In the genomic region with DNA sequence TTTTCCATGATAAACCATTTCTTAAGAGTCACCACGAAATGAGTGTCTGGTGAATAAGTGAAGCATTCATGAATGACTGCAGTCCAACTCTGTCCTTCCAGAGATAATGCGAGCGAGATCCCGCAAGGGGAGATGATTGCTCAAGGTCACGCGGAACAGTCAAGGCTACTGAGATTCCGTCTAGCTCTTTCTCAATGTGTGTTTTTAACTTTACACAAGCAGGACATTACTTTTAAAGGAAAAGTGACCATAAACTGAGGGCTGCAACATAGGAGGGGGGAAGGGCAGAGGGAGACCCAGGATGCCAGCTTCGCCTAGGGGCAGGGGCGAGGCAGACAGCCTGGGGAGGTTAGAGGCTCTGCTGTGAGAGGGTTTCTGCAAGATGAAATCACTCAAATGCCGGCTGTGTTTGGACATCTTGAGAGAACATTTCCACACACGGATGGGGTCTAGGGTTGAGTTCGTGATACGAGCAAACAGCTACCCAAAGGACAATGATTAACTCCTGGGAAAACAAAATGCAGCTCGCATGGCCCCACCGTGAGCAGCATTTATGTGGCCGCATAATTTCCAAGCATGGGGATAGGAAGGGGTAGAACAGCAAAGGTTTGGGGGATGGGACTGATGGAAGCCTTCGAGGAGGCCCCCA, we compare ENCODE assay signal across 23 cellular contexts. TPM values are rescaled to one million over a fixed set of nuclear protein-coding genes. Genes with fewer than 3 reads are reported as not detected.
DNase-seq lines count a peak whose midpoint lies in the region; ATAC-seq and TF ChIP-seq lines count a peak whose summit lies in the region.
"Had no signal": no experiment of that assay in that cellular context is flagged by ENCODE, and none has a peak within 500 bp of the region (broad histone marks: within the 10 kb centered on the region; RNA-seq: fewer than 3 reads in every experiment).

No MANE protein-coding gene starts in this region.

- no peaks in the 10 kb centered on the region for H3K79me2 ChIP-seq in hepatocyte

- no peak overlapping the region for H4K8ac ChIP-seq in mesenchymal stem cell (ENCODE audit: low read length)

- TF ChIP-seq CTCF in hepatocyte (IDR thresholded peaks at IDR 0.05; ENCODE audit: poor library complexity), result no peak
- no peak for TF ChIP-seq CTCF in WERI-Rb-1 (IDR thresholded peaks at IDR 0.05; ENCODE audit: low read depth, low read length)

- H3K23ac ChIP-seq in mesenchymal stem cell (ENCODE audit: low read length in 2 of 2), result no peak overlapping the region

- no peaks in the 10 kb centered on the region for H3K79me1 ChIP-seq in mesenchymal stem cell (replicated peaks; ENCODE audit: low read length, poor library complexity, severe bottlenecking)

- H2AFZ ChIP-seq in hepatocyte (no peak overlapping the region), mesenchymal stem cell (ENCODE audit: low read depth, low read length) (no peak overlapping the region)
- H2AFZ ChIP-seq: GM23338 had no signal

- H3K9me3 ChIP-seq in hepatocyte (ENCODE audit: low read depth) (no peaks in the 10 kb centered on the region), mesenchymal stem cell (ENCODE audit: control insufficient read depth, low read length) (no peaks in the 10 kb centered on the region), WERI-Rb-1 (ENCODE audit: severe bottlenecking) (no peaks in the 10 kb centered on the region)
- H3K9me3 ChIP-seq: SJCRH30 had no signal

- no peak overlapping the region for H3K14ac ChIP-seq in mesenchymal stem cell (ENCODE audit: low read length in 2 of 2)

- POLR2A ChIA-PET in naive thymus-derived CD8-positive, alpha-beta T cell (lab: Charles Lee), result interaction anchor here (0.6 kb wide), 1 partner anchor 11 kb away, joined by 3 read pairs; no protein-coding TSS in a partner anchor

- H3K27ac Mint-ChIP-seq in effector memory CD8-positive, alpha-beta T cell, result no peak overlapping the region
- H3K27ac Mint-ChIP-seq in naive thymus-derived CD8-positive, alpha-beta T cell, result no peak overlapping the region
- H3K27ac Mint-ChIP-seq: CD4-positive, alpha-beta memory T cell; GM23338 had no signal

- H3K4me3 ChIP-seq in hepatocyte (no peak overlapping the region), mesenchymal stem cell (ENCODE audit: insufficient read depth in 1 of 2, low read depth in 1 of 2, low read length in 2 of 2) (no peak overlapping the region), WERI-Rb-1 (ENCODE audit: low read depth, low read length) (no peak overlapping the region)
- H3K4me3 ChIP-seq: GM23338, SJCRH30 had no signal

- H3K36me3 ChIP-seq in hepatocyte (replicated peaks; ENCODE audit: insufficient read depth, low read depth) (no peaks in the 10 kb centered on the region), mesenchymal stem cell (ENCODE audit: control insufficient read depth in 1 of 2, insufficient read depth in 2 of 2, low read depth in 1 of 2, low read length in 2 of 2) (no peaks in the 10 kb centered on the region), WERI-Rb-1 (no peaks in the 10 kb centered on the region)
- H3K36me3 ChIP-seq: SJCRH30 had no signal

- no peak overlapping the region for H2BK15ac ChIP-seq in mesenchymal stem cell (ENCODE audit: low read depth, poor library complexity, severe bottlenecking)

- 61% methylated on average over 17 of the region's 17 CpGs for WGBS in hepatocyte (ENCODE audit: low lambda C conversion rate, missing lambda C conversion rate)
- 82% methylated on average over 12 of the region's 17 CpGs for WGBS in mesenchymal stem cell

- no peak overlapping the region for H2BK5ac ChIP-seq in mesenchymal stem cell (ENCODE audit: low read depth, low read length, poor library complexity, severe bottlenecking)

- H2BK120ac ChIP-seq in mesenchymal stem cell (ENCODE audit: low read depth, low read length), result no peak overlapping the region

- H3K4me1 Mint-ChIP-seq in effector memory CD8-positive, alpha-beta T cell (ENCODE audit: low read depth in 2 of 2), result no peaks in the 10 kb centered on the region
- no peaks in the 10 kb centered on the region for H3K4me1 Mint-ChIP-seq in naive thymus-derived CD8-positive, alpha-beta T cell
- H3K4me1 Mint-ChIP-seq: CD4-positive, alpha-beta memory T cell had no signal

- H3K9me2 ChIP-seq in hepatocyte (replicated peaks; ENCODE audit: insufficient read depth), result no peaks in the 10 kb centered on the region

- intact Hi-C loops in cardiac septum (cut with DNase I), result no loop called here

- H3K27me3 Mint-ChIP-seq in effector memory CD8-positive, alpha-beta T cell, result peaks cover 21 to 25% of the 10 kb centered on the region in 2 donors
- H3K27me3 Mint-ChIP-seq in naive thymus-derived CD8-positive, alpha-beta T cell, result no peaks in the 10 kb centered on the region

- H3K4me1 ChIP-seq in hepatocyte (ENCODE audit: insufficient read depth), result peaks cover 5% of the 10 kb centered on the region
- peaks cover 23% of the 10 kb centered on the region for H3K4me1 ChIP-seq in mesenchymal stem cell (ENCODE audit: control insufficient read depth, insufficient read depth, low read depth, low read length)

- peak; percentile 77 for DNase-seq in HuH-7 (ENCODE audit: low spot score)
- no peak for DNase-seq in hepatocyte (ENCODE audit: low spot score)
- no peak for DNase-seq in mesenchymal stem cell
- DNase-seq in cardiac septum (ENCODE audit: low spot score), result no peak
- no peak for DNase-seq in effector memory CD8-positive, alpha-beta T cell
- no peak for DNase-seq in WERI-Rb-1
- DNase-seq in naive thymus-derived CD8-positive, alpha-beta T cell, result no peak
- DNase-seq: Calu3; CD4-positive, alpha-beta memory T cell; DMS153; HCEC 1CT; Kasumi-1; NCI-H1694 treated with DMSO at 0.1 percent for 48 hours; NCI-H2081 treated with DMSO at 0.1 percent for 48 hours; NCI-H2171 treated with DMSO at 0.1 percent for 48 hours; NCI-H446 treated with DMSO at 0.1 percent for 48 hours; NCI-H526 treated with DMSO at 0.1 percent for 48 hours; OCI-M1; SJCRH30 had no signal

- no peak for ATAC-seq in effector memory CD8-positive, alpha-beta T cell (replicated peaks)
- no peak for ATAC-seq in naive thymus-derived CD8-positive, alpha-beta T cell
- ATAC-seq: GM23338 had no signal

- H3K27ac ChIP-seq in hepatocyte (peak overlapping the region; percentile 52), mesenchymal stem cell (ENCODE audit: low read length, poor library complexity, severe bottlenecking) (peak overlapping the region; percentile 80), WERI-Rb-1 (no peak overlapping the region)
- H3K27ac ChIP-seq: SJCRH30 had no signal

- no peak overlapping the region for H2BK12ac ChIP-seq in mesenchymal stem cell (ENCODE audit: low read length in 2 of 2)

- H3K9me3 Mint-ChIP-seq in effector memory CD8-positive, alpha-beta T cell, result no peaks in the 10 kb centered on the region
- H3K9me3 Mint-ChIP-seq in naive thymus-derived CD8-positive, alpha-beta T cell, result peaks cover 0 to 3% (median 0%) of the 10 kb centered on the region in 9 donors
- H3K9me3 Mint-ChIP-seq: CD4-positive, alpha-beta memory T cell; GM23338 had no signal

- H3K4me2 ChIP-seq in hepatocyte (peak overlapping the region; percentile 41), mesenchymal stem cell (ENCODE audit: low read length, poor library complexity, severe bottlenecking) (peak overlapping the region; percentile 16)
- H3K4me2 ChIP-seq: GM23338 had no signal

- H3K27me3 ChIP-seq in hepatocyte (no peaks in the 10 kb centered on the region), mesenchymal stem cell (ENCODE audit: control insufficient read depth in 1 of 2, insufficient read depth in 1 of 2, low read length in 2 of 2) (peaks cover 0 to 72% of the 10 kb centered on the region in 2 experiments), WERI-Rb-1 (ENCODE audit: insufficient read depth, low read depth, severe bottlenecking) (peaks cover 28% of the 10 kb centered on the region)
- H3K27me3 ChIP-seq: SJCRH30 had no signal

- no peak overlapping the region for H3K9ac ChIP-seq in mesenchymal stem cell (ENCODE audit: low read length)

- H2AK5ac ChIP-seq in mesenchymal stem cell (ENCODE audit: low read length, severe bottlenecking), result no peak overlapping the region

- no peak overlapping the region for H4K91ac ChIP-seq in mesenchymal stem cell (ENCODE audit: low read length)

- no peaks in the 10 kb centered on the region for H4K20me1 ChIP-seq in hepatocyte (ENCODE audit: insufficient read depth, poor library complexity, severe bottlenecking)

- no peak overlapping the region for H3K4me3 Mint-ChIP-seq in effector memory CD8-positive, alpha-beta T cell
- H3K4me3 Mint-ChIP-seq in naive thymus-derived CD8-positive, alpha-beta T cell, result no peak overlapping the region
- H3K4me3 Mint-ChIP-seq: CD4-positive, alpha-beta memory T cell; GM23338 had no signal

- H3K18ac ChIP-seq in mesenchymal stem cell (ENCODE audit: low read depth in 1 of 2, low read length in 2 of 2), result no peak overlapping the region

- H3K36me3 Mint-ChIP-seq in effector memory CD8-positive, alpha-beta T cell (ENCODE audit: insufficient read depth), result no peaks in the 10 kb centered on the region
- H3K36me3 Mint-ChIP-seq in naive thymus-derived CD8-positive, alpha-beta T cell, result no peaks in the 10 kb centered on the region
- H3K36me3 Mint-ChIP-seq: CD4-positive, alpha-beta memory T cell had no signal

- no peak overlapping the region for H3K4ac ChIP-seq in mesenchymal stem cell (ENCODE audit: low read depth in 1 of 2, low read length in 2 of 2)

RNA-seq across cellular contexts. Expression of a gene that starts 23.8 kb away (rescaled TPM):
- total RNA-seq in hepatocyte (21.6 and 28.3 TPM in 2 replicates), cardiac septum (23.3 TPM)
- polyA plus RNA-seq in hepatocyte, result 26.7 and 31.3 TPM in 2 replicates
- polyA plus RNA-seq in mesenchymal stem cell (2013, experiment 1 of 2), result 24.5 TPM
- 26.2 TPM for polyA plus RNA-seq in mesenchymal stem cell (2013, experiment 2 of 2)
- 10 to 100 TPM; 25.3 to 27.3 TPM for total RNA-seq in naive thymus-derived CD8-positive, alpha-beta T cell
- polyA plus RNA-seq in naive thymus-derived CD8-positive, alpha-beta T cell, result 10 to 100 TPM; 28.7 to 37.6 (median 33.8) TPM

RNA-seq across cellular contexts. Expression of a gene that starts 24.2 kb away (rescaled TPM):
- total RNA-seq in hepatocyte (86.2 and 87.3 TPM in 2 replicates), cardiac septum (not detected)
- 48.2 and 75.5 TPM in 2 replicates for polyA plus RNA-seq in hepatocyte
- 0.03 TPM for polyA plus RNA-seq in mesenchymal stem cell (2013, experiment 1 of 2)
- 0.01 TPM for polyA plus RNA-seq in mesenchymal stem cell (2013, experiment 2 of 2)
- not detected for total RNA-seq in naive thymus-derived CD8-positive, alpha-beta T cell
- polyA plus RNA-seq in naive thymus-derived CD8-positive, alpha-beta T cell, result not detected
- total RNA-seq: CD4-positive, alpha-beta memory T cell; HT1080; MCF 10A had no signal
- polyA plus RNA-seq: CD4-positive, alpha-beta memory T cell had no signal

RNA-seq across cellular contexts. Expression of a gene that starts 50.8 kb away (rescaled TPM):
- total RNA-seq in hepatocyte (2.2 and 2.8 TPM in 2 replicates), cardiac septum (7.6 TPM)
- polyA plus RNA-seq in hepatocyte, result 0.28 and 1.9 TPM in 2 replicates
- 0.10 TPM for polyA plus RNA-seq in mesenchymal stem cell (2013, experiment 1 of 2)
- 0.03 TPM for polyA plus RNA-seq in mesenchymal stem cell (2013, experiment 2 of 2)
- not detected for total RNA-seq in naive thymus-derived CD8-positive, alpha-beta T cell
- not detected for polyA plus RNA-seq in naive thymus-derived CD8-positive, alpha-beta T cell
- total RNA-seq: CD4-positive, alpha-beta memory T cell; G401; HT1080; MCF 10A; SJCRH30 had no signal
- polyA plus RNA-seq: CD4-positive, alpha-beta memory T cell had no signal

Comparison
In these comparisons a context has a peak if more than half of its experiments do, and no peak if none do; other contexts are left out.
1. RNA of a gene that starts 24.2 kb away (total RNA-seq): 86.2 to 87.3 TPM in hepatocyte; not detected in naive thymus-derived CD8-positive, alpha-beta T cell and not detected in cardiac septum (single experiment); every median in the first group is over 10 times any median in the second.